In the genomic region with DNA sequence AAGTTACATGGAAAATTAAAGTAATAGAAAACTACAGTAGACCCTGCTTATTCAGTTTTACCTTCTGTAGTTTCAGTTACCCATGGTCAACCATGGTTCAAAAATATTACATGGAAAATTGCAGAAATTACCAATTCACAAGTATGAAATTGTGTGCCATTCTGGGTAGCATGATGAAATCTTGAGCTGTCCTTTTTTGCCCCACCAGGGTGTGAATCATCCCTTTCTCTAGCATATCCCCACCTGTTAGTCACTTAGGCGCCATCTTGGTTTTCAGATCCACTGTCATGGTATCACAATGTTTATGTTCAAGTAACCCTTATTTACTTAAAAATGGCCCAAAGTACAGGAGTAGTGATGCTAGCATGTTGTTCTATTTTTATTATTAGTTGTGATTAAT, we compare ENCODE assay signal across 2 cellular contexts.
TF ChIP-seq lines count a peak whose summit lies in the region.

No MANE protein-coding gene starts in this region.

TF ChIP-seq in SK-N-SH, 30 proteins besides CTCF, POLR2A, EP300 and RAD21 (continued from another document):
- TF ChIP-seq MAX (IDR thresholded peaks at IDR 0.05; ENCODE audit: low read depth) (no peak), GABPA (IDR thresholded peaks at IDR 0.05; ENCODE audit: low read depth) (no peak), NRF1 (IDR thresholded peaks at IDR 0.05; ENCODE audit: low read depth, low read length) (no peak), TCF12 (IDR thresholded peaks at IDR 0.05) (no peak), SMC3 (IDR thresholded peaks at IDR 0.05; ENCODE audit: low read depth, low read length) (no peak), FOSL2 (IDR thresholded peaks at IDR 0.05; ENCODE audit: borderline replicate concordance, low read depth) (no peak), FOXJ3 (CRISPR knock-in tag; IDR thresholded peaks at IDR 0.05) (no peak), JUND (IDR thresholded peaks at IDR 0.05) (no peak)

TF ChIP-seq in SK-N-SH treated with all-trans-retinoic acid at 6 μM for 48 hours, 23 proteins besides CTCF, POLR2A, EP300 and RAD21 (continued from another document):
- TF ChIP-seq POU6F1 (CRISPR knock-in tag; IDR thresholded peaks at IDR 0.05; ENCODE audit: borderline replicate concordance, low read depth) (no peak), ZFP30 (CRISPR knock-in tag; IDR thresholded peaks at IDR 0.05) (no peak), TCF4 (CRISPR knock-in tag; IDR thresholded peaks at IDR 0.05; ENCODE audit: borderline replicate concordance) (no peak), CSRNP3 (CRISPR knock-in tag; IDR thresholded peaks at IDR 0.05) (no peak), ISL1 (CRISPR knock-in tag; IDR thresholded peaks at IDR 0.05) (no peak), CSDC2 (CRISPR knock-in tag; IDR thresholded peaks at IDR 0.05) (no peak), GLIS3 (CRISPR knock-in tag; IDR thresholded peaks at IDR 0.05) (no peak), PATZ1 (CRISPR knock-in tag; IDR thresholded peaks at IDR 0.05; ENCODE audit: borderline replicate concordance) (no peak), PPARA (CRISPR knock-in tag; IDR thresholded peaks at IDR 0.05; ENCODE audit: borderline replicate concordance) (no peak), ZNF8 (CRISPR knock-in tag; IDR thresholded peaks at IDR 0.05) (no peak), ZNF70 (CRISPR knock-in tag; IDR thresholded peaks at IDR 0.05) (no peak), SNAI2 (CRISPR knock-in tag; IDR thresholded peaks at IDR 0.05) (no peak), ZC3H10 (CRISPR knock-in tag; IDR thresholded peaks at IDR 0.05) (no peak)
- TF ChIP-seq, protein P1, sequence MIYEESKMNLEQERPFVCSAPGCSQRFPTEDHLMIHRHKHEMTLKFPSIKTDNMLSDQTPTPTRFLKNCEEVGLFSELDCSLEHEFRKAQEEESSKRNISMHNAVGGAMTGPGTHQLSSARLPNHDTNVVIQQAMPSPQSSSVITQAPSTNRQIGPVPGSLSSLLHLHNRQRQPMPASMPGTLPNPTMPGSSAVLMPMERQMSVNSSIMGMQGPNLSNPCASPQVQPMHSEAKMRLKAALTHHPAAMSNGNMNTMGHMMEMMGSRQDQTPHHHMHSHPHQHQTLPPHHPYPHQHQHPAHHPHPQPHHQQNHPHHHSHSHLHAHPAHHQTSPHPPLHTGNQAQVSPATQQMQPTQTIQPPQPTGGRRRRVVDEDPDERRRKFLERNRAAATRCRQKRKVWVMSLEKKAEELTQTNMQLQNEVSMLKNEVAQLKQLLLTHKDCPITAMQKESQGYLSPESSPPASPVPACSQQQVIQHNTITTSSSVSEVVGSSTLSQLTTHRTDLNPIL (CRISPR knock-in tag; IDR thresholded peaks at IDR 0.05; ENCODE audit: low read depth): no peak
